ENCODE assay signal across 1 cellular context in the genomic region with DNA sequence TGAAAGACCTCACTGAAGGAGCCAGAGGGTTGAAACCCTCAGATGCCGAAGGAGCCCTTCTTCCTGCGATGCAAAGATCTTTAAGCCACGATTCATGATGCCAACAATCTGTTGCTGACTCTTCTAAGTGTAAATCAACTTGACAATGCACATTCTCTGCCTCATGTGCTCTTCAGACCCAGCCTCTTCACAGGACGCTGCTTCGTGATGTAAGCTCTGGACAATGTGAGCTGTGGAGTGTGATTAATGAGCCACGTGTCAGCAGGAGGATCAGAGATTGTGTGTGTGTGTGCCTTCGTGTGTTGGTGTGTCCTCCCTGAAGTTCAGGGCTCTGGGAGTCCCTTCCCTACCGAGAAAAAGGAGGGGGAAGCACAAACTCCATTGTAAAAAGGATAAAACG.
TF ChIP-seq lines count a peak whose summit lies in the region.

No MANE protein-coding gene starts in this region.

TF ChIP-seq in HEK293, 187 proteins besides CTCF, POLR2A, EP300 and RAD21 (continued from another document):
- TF ChIP-seq, protein P1, sequence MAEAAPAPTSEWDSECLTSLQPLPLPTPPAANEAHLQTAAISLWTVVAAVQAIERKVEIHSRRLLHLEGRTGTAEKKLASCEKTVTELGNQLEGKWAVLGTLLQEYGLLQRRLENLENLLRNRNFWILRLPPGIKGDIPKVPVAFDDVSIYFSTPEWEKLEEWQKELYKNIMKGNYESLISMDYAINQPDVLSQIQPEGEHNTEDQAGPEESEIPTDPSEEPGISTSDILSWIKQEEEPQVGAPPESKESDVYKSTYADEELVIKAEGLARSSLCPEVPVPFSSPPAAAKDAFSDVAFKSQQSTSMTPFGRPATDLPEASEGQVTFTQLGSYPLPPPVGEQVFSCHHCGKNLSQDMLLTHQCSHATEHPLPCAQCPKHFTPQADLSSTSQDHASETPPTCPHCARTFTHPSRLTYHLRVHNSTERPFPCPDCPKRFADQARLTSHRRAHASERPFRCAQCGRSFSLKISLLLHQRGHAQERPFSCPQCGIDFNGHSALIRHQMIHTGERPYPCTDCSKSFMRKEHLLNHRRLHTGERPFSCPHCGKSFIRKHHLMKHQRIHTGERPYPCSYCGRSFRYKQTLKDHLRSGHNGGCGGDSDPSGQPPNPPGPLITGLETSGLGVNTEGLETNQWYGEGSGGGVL (tag by site-specific recombination; IDR thresholded peaks at IDR 0.05) = peak; percentile 55; the same call in 1 of the 2 replicates
- TF ChIP-seq MEIS1 (CRISPR knock-in tag; IDR thresholded peaks at IDR 0.05; ENCODE audit: borderline replicate concordance) (peak; percentile 59; the same call in 1 of the 2 replicates), ZSCAN23 (tag by site-specific recombination; IDR thresholded peaks at IDR 0.05) (no peak), ZBTB48 (tag by site-specific recombination; IDR thresholded peaks at IDR 0.05) (no peak), ZNF660 (tag by site-specific recombination; IDR thresholded peaks at IDR 0.05) (no peak)
- TF ChIP-seq, protein P2, sequence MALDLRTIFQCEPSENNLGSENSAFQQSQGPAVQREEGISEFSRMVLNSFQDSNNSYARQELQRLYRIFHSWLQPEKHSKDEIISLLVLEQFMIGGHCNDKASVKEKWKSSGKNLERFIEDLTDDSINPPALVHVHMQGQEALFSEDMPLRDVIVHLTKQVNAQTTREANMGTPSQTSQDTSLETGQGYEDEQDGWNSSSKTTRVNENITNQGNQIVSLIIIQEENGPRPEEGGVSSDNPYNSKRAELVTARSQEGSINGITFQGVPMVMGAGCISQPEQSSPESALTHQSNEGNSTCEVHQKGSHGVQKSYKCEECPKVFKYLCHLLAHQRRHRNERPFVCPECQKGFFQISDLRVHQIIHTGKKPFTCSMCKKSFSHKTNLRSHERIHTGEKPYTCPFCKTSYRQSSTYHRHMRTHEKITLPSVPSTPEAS (tag by site-specific recombination; IDR thresholded peaks at IDR 0.05) = peak; percentile 62
- TF ChIP-seq, protein P3, sequence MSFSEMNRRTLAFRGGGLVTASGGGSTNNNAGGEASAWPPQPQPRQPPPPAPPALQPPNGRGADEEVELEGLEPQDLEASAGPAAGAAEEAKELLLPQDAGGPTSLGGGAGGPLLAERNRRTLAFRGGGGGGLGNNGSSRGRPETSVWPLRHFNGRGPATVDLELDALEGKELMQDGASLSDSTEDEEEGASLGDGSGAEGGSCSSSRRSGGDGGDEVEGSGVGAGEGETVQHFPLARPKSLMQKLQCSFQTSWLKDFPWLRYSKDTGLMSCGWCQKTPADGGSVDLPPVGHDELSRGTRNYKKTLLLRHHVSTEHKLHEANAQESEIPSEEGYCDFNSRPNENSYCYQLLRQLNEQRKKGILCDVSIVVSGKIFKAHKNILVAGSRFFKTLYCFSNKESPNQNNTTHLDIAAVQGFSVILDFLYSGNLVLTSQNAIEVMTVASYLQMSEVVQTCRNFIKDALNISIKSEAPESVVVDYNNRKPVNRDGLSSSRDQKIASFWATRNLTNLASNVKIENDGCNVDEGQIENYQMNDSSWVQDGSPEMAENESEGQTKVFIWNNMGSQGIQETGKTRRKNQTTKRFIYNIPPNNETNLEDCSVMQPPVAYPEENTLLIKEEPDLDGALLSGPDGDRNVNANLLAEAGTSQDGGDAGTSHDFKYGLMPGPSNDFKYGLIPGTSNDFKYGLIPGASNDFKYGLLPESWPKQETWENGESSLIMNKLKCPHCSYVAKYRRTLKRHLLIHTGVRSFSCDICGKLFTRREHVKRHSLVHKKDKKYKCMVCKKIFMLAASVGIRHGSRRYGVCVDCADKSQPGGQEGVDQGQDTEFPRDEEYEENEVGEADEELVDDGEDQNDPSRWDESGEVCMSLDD (tag by site-specific recombination; IDR thresholded peaks at IDR 0.05) = no peak
